In genomic region chr15:81216411-81216810, GRCh38 we compare ENCODE assay signal across 19 cellular contexts. TPM values are rescaled to one million over a fixed set of nuclear protein-coding genes. Genes with fewer than 3 reads are reported as not detected.
"Had no signal": no experiment of that assay in that cellular context is flagged by ENCODE, and none has a peak within 500 bp of the region (broad histone marks: within the 10 kb centered on the region; RNA-seq: fewer than 3 reads in every experiment).

No MANE protein-coding gene starts in this region.

- H3K4me3 ChIP-seq: body of pancreas, mucosa of descending colon, prostate gland, right atrium auricular region, skin epidermis, tibial nerve had no signal

- H3K4me1 ChIP-seq: body of pancreas, prostate gland had no signal

- H3K36me3 ChIP-seq: prostate gland, right atrium auricular region had no signal

- ATAC-seq: activated CD8-positive, alpha-beta T cell treated with anti-CD3 and anti-CD28 coated beads for 36 hours; body of pancreas; effector memory CD8-positive, alpha-beta T cell; mucosa of descending colon had no signal

- H3K27me3 ChIP-seq: body of pancreas, right atrium auricular region, tibial nerve had no signal

- FAIRE-seq: frontal cortex had no signal

- H3K27ac ChIP-seq: body of pancreas, epithelial cell of prostate, prostate gland, right atrium auricular region had no signal

- DNase-seq: activated CD4-positive, alpha-beta T cell treated with anti-CD3 and anti-CD28 coated beads, Interleukin-2, amount 10 ng/mL, durations not matched to agents 24 days and 14 days; activated CD8-positive, alpha-beta T cell treated with anti-CD3 and anti-CD28 coated beads for 36 hours; activated naive CD4-positive, alpha-beta T cell treated with Interleukin-2 at 50 U/mL for 16 hours; activated T-cell treated with anti-CD3 and anti-CD28 coated beads, Interleukin-2, amount 50 U/mL, for 24 hours; body of pancreas; effector memory CD8-positive, alpha-beta T cell; hypothalamus; mucosa of descending colon; naive B cell; stimulated activated CD4-positive, alpha-beta T cell treated with anti-CD3 and anti-CD28 coated beads, Interleukin-15, amount 100 ng/mL, for 24 hours; stimulated activated CD4-positive, alpha-beta T cell treated with anti-CD3 and anti-CD28 coated beads, Interleukin-2, amount 100 ng/mL, for 48 hours; T1000 had no signal

- H3K9me3 ChIP-seq: body of pancreas, mucosa of descending colon, prostate gland had no signal

RNA-seq across cellular contexts. Expression of gene IL16, which starts 19.7 kb away (rescaled TPM):
- total RNA-seq: osteocyte had no signal
